In the genomic region with DNA sequence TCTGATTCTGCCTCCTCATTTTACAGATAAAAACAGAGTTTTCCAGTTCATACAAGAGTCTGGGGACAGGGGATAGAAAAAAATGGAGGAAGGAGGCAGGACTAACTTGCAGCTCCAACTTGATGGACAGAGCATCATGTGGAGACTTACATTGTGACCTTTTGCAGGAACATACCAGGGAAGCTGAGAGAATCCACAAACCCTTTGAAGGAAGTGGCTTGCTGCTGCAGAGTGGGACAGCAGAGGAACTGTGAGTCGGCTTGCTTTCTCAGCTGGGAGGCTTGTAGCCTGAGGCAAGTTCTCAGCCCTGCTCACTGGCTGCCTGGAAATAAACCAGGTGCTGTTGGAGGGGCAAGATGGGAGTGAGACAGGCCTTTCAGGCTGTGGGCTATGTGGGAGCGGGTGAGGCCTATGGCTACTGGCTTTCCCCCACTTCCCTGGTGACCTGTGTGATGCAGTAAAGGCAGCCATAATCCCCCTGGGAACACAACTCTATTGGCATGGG, we compare ENCODE assay signal across 13 cellular contexts.
"Had no signal": no experiment of that assay in that cellular context is flagged by ENCODE, and none has a peak within 500 bp of the region (broad histone marks: within the 10 kb centered on the region; RNA-seq: fewer than 3 reads in every experiment).

No MANE protein-coding gene starts in this region.

- H3K27me3 ChIP-seq: brain microvascular endothelial cell, right atrium auricular region, transverse colon had no signal

- H3K4me1 Mint-ChIP-seq: activated naive CD8-positive, alpha-beta T cell treated with anti-CD3 and anti-CD28 coated beads for 36 hours; T-helper 17 cell had no signal

- H3K27ac ChIP-seq: brain microvascular endothelial cell, right atrium auricular region, transverse colon had no signal

- H3K36me3 Mint-ChIP-seq: activated naive CD8-positive, alpha-beta T cell treated with anti-CD3 and anti-CD28 coated beads for 36 hours had no signal

- H3K27ac Mint-ChIP-seq: activated naive CD8-positive, alpha-beta T cell treated with anti-CD3 and anti-CD28 coated beads for 36 hours; activated T-helper 1 cell treated with anti-CD3 and anti-CD28 coated beads, Interleukin-12 subunit alpha, Interleukin-12 subunit beta, Interleukin-2, Interleukin-4 antibody, amounts not matched to agents 30 ng/mL and 10 ng/mL and 1 ng/mL, durations not matched to agents 14 hours and 24 hours and 36 hours; dendritic cell treated with granulocyte-macrophage colony-stimulating factor and Interleukin-4, amounts not matched to agents 40 ng/mL and 50 ng/mL, for 4 days; progenitor cell of endocrine pancreas; T-helper 17 cell had no signal

- H3K36me3 ChIP-seq: brain microvascular endothelial cell, right atrium auricular region, transverse colon had no signal

- DNase-seq: activated naive CD8-positive, alpha-beta T cell treated with anti-CD3 and anti-CD28 coated beads for 36 hours; brain microvascular endothelial cell; erythroblast; left ventricle myocardium superior; small intestine; stimulated activated naive CD8-positive, alpha-beta T cell treated with anti-CD3 and anti-CD28 coated beads, Interleukin-15, Interleukin-2, amounts not matched to agents 100 U/mL and 50 U/mL, for 24 hours; T-helper 17 cell; transverse colon had no signal

- H3K9me3 Mint-ChIP-seq: activated naive CD8-positive, alpha-beta T cell treated with anti-CD3 and anti-CD28 coated beads for 36 hours had no signal

- H3K4me3 ChIP-seq: right atrium auricular region, transverse colon had no signal

- H3K4me1 ChIP-seq: right atrium auricular region, transverse colon had no signal

- H3K4me3 Mint-ChIP-seq: activated naive CD8-positive, alpha-beta T cell treated with anti-CD3 and anti-CD28 coated beads for 36 hours; activated T-helper 1 cell treated with anti-CD3 and anti-CD28 coated beads, Interleukin-12 subunit alpha, Interleukin-12 subunit beta, Interleukin-2, Interleukin-4 antibody, amounts not matched to agents 30 ng/mL and 10 ng/mL and 1 ng/mL, durations not matched to agents 14 hours and 24 hours and 36 hours; dendritic cell treated with granulocyte-macrophage colony-stimulating factor and Interleukin-4, amounts not matched to agents 40 ng/mL and 50 ng/mL, for 4 days; T-helper 17 cell had no signal

- ATAC-seq: activated CD4-positive, CD25-positive, alpha-beta regulatory T cell treated with anti-CD3 and anti-CD28 coated beads, Interleukin-2, amount 50 U/mL, for 24 hours; left ventricle myocardium superior; stimulated activated naive CD8-positive, alpha-beta T cell treated with anti-CD3 and anti-CD28 coated beads, Interleukin-15, Interleukin-2, amounts not matched to agents 100 U/mL and 50 U/mL, for 24 hours; T-helper 17 cell had no signal

- H3K9me3 ChIP-seq: right atrium auricular region, transverse colon had no signal

- H3K27me3 Mint-ChIP-seq: dendritic cell treated with granulocyte-macrophage colony-stimulating factor and Interleukin-4, amounts not matched to agents 40 ng/mL and 50 ng/mL, for 4 days; progenitor cell of endocrine pancreas; T-helper 17 cell had no signal
